In the genomic region with DNA sequence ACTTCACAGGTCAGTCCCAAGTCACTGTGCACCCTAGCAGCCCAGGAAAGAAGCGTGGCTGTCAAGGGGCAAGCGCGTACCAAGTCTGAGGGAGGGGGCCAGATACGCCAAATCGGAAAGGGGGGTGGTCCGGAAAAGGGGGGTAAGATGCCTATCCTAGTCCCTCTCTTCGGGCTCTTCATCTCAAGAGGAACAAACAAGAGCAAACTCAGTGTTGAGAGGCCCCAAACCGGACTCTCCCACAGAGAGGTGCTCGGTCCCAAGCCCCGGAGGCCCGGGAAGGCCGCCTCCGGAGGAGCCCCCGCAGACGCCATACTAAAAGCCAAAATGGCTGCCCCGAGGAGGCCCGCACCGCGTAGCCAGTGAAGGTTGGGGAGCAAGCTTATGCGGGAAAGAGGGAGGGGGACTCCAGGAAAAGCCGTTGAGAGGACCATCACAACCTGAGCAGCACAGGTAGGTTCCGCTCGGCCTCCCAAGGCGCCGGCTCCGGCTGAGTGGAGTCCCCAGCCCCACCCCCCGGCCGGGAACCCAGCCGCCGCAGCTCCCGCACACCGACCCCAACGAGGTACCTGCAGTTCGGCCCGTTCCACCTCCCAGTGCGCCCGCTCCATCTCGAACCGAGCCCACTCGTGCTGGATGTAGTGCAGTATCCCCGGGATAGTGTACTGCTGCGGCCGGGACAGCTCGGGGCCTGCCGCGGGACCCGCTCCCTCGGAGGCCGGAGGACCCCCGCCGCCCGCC, we compare ENCODE assay signal across 8 cellular contexts. TPM values are rescaled to one million over a fixed set of nuclear protein-coding genes. Genes with fewer than 3 reads are reported as not detected.
DNase-seq lines count a peak whose midpoint lies in the region; ATAC-seq and TF ChIP-seq lines count a peak whose summit lies in the region.

A gene with protein sequence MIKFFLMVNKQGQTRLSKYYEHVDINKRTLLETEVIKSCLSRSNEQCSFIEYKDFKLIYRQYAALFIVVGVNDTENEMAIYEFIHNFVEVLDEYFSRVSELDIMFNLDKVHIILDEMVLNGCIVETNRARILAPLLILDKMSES (plus strand): TSS at position 315 of the 741 bp plus-strand sequence. CDS start 40,548 bp downstream, outside the sequence.

- H3K9me3 Mint-ChIP-seq in activated naive CD8-positive, alpha-beta T cell (ENCODE audit: low read depth): no peaks in the 10 kb centered on the region

- TF ChIP-seq RAD21 in SK-N-SH (IDR thresholded peaks at IDR 0.05; ENCODE audit: low read length): no peak

- H3K4me1 Mint-ChIP-seq in activated naive CD8-positive, alpha-beta T cell (ENCODE audit: low read depth): peaks cover 51% of the 10 kb centered on the region

- H3K36me3 ChIP-seq in SK-N-SH (replicated peaks in 1 of 2; ENCODE audit: control insufficient read depth in 1 of 2, insufficient read depth in 2 of 2, low read length in 1 of 2) (peaks cover 12 to 15% of the 10 kb centered on the region in 2 experiments), cardiac muscle cell (no peaks in the 10 kb centered on the region), trophoblast cell (ENCODE audit: control insufficient read depth in 1 of 2, insufficient read depth in 2 of 2, low read length in 2 of 2) (peaks cover 0 to 2% of the 10 kb centered on the region in 2 experiments), upper lobe of right lung (no peaks in the 10 kb centered on the region)

- H4K20me1 ChIP-seq in SK-N-SH (ENCODE audit: insufficient read depth): peaks cover 44% of the 10 kb centered on the region

- peak within 1 kb of the TSS; percentile 89 for H2BK120ac ChIP-seq in trophoblast cell (ENCODE audit: insufficient read depth, low read length, poor library complexity)

- H3K4me1 ChIP-seq in SK-N-SH (ENCODE audit: control insufficient read depth in 1 of 2, insufficient read depth in 2 of 2, low read depth in 1 of 2, low read length in 1 of 2) (peaks cover 9 to 13% of the 10 kb centered on the region in 2 experiments; a peak in 3 of 4 replicates), cardiac muscle cell (ENCODE audit: low read depth) (peaks cover 17% of the 10 kb centered on the region), trophoblast cell (ENCODE audit: control insufficient read depth in 1 of 2, insufficient read depth in 2 of 2, low read length in 2 of 2) (peaks cover 3% of the 10 kb centered on the region in 2 experiments), upper lobe of right lung (peaks cover 22% of the 10 kb centered on the region)

- peak within 1 kb of the TSS; percentile 93 for H3K14ac ChIP-seq in trophoblast cell (ENCODE audit: low read length)

- under 1% methylated on average over 12 of the region's 52 CpGs for WGBS in SK-N-SH (ENCODE audit: low lambda C conversion rate)
- WGBS in trophoblast cell (ENCODE audit: extremely low coverage, insufficient coverage, insufficient read length): no CpG with 5 or more reads among the region's 52 CpGs

- TF ChIP-seq CTCF in SK-N-SH (IDR thresholded peaks at IDR 0.05): no peak
- no peak for TF ChIP-seq CTCF in cardiac muscle cell (IDR thresholded peaks at IDR 0.05; ENCODE audit: low read depth, low read length)
- TF ChIP-seq CTCF in upper lobe of right lung (IDR thresholded peaks at IDR 0.05): no peak

- ATAC-seq in upper lobe of right lung: peak; percentile 47

- H3K4ac ChIP-seq in trophoblast cell (ENCODE audit: low read depth, low read length): peak within 1 kb of the TSS; percentile 89

- DNase-seq in NOMO-1 (lab: John Stamatoyannopoulos, UW; ENCODE audit: unreplicated experiment in 2 of 2) (peak; percentile 13 to 21), NOMO-1 treated with dmso at 0.1 percent for 144 hours (lab: John Stamatoyannopoulos, UW; ENCODE audit: unreplicated experiment) (no peak), HT-29 (ENCODE audit: low spot score) (peak; percentile 36), SK-N-SH (peak; percentile 65), cardiac muscle cell (ENCODE audit: low read depth in 1 of 2, low spot score in 1 of 2) (peak in 1 of 2 donors; percentile 64), trophoblast cell (peak in 1 of 2 donors; percentile 49), upper lobe of right lung (peak; percentile 79)

- peaks cover 14% of the 10 kb centered on the region for H3F3A ChIP-seq in SK-N-SH (replicated peaks; ENCODE audit: insufficient read depth)

- H3K4me3 ChIP-seq in SK-N-SH (ENCODE audit: low read depth in 2 of 2, low read length in 1 of 2): peak within 1 kb of the TSS; percentile 73 to 96
- H3K4me3 ChIP-seq in cardiac muscle cell: peak within 1 kb of the TSS; percentile 94
- peak within 1 kb of the TSS; percentile 100 for H3K4me3 ChIP-seq in trophoblast cell (ENCODE audit: low read depth, low read length)
- peak within 1 kb of the TSS; percentile 78 for H3K4me3 ChIP-seq in upper lobe of right lung

- H3K9me3 ChIP-seq in SK-N-SH (no peaks in the 10 kb centered on the region), cardiac muscle cell (ENCODE audit: low read depth) (no peaks in the 10 kb centered on the region), trophoblast cell (ENCODE audit: insufficient read depth, low read depth, low read length) (no peaks in the 10 kb centered on the region), upper lobe of right lung (no peaks in the 10 kb centered on the region)

- POLR2A ChIA-PET in SK-N-SH (lab: Yijun Ruan, JAX): interaction anchor here (1.2 to 1.6 kb wide), 2 partner anchors 9 to 183 kb away, joined by 3 to 12 read pairs; a partner anchor contains a TSS

- CTCF ChIA-PET in SK-N-SH (lab: Yijun Ruan, JAX): interaction anchor here (0.6 to 1.5 kb wide), 3 partner anchors 46 to 417 kb away, joined by 3 to 4 read pairs (median 3); no protein-coding TSS in a partner anchor

- peak within 1 kb of the TSS; percentile 99 for H4K91ac ChIP-seq in trophoblast cell (ENCODE audit: low read depth, low read length)

- peak within 1 kb of the TSS; percentile 80 for H4K8ac ChIP-seq in trophoblast cell (ENCODE audit: low read depth, low read length)

- peaks cover 19% of the 10 kb centered on the region for H3K79me1 ChIP-seq in trophoblast cell (ENCODE audit: low read length)

- no peak for TF ChIP-seq EP300 in SK-N-SH (IDR thresholded peaks at IDR 0.05; ENCODE audit: borderline replicate concordance in 1 of 2, low read depth in 1 of 2, low read length in 1 of 2)

- H3K4me3 Mint-ChIP-seq in activated naive CD8-positive, alpha-beta T cell: peak within 1 kb of the TSS; percentile 99

- no peaks in the 10 kb centered on the region for H3K27me3 ChIP-seq in SK-N-SH (ENCODE audit: insufficient read depth)
- no peaks in the 10 kb centered on the region for H3K27me3 ChIP-seq in cardiac muscle cell
- H3K27me3 ChIP-seq in trophoblast cell (ENCODE audit: insufficient read depth, low read length): no peaks in the 10 kb centered on the region
- no peaks in the 10 kb centered on the region for H3K27me3 ChIP-seq in upper lobe of right lung

- H3K27ac Mint-ChIP-seq in activated naive CD8-positive, alpha-beta T cell: peak within 1 kb of the TSS; percentile 97

- H3K9ac ChIP-seq in SK-N-SH: peak within 1 kb of the TSS; percentile 99
- peak within 1 kb of the TSS; percentile 99 for H3K9ac ChIP-seq in trophoblast cell (ENCODE audit: low read length)

- peak within 1 kb of the TSS; percentile 94 to 98 for H3K27ac ChIP-seq in SK-N-SH (ENCODE audit: low read depth in 2 of 2, low read length in 1 of 2)
- H3K27ac ChIP-seq in cardiac muscle cell: peak within 1 kb of the TSS; percentile 99
- H3K27ac ChIP-seq in trophoblast cell (ENCODE audit: low read depth, low read length): peak within 1 kb of the TSS; percentile 98
- H3K27ac ChIP-seq in upper lobe of right lung: peak within 1 kb of the TSS; percentile 97

- peaks cover 68% of the 10 kb centered on the region for H3K79me2 ChIP-seq in SK-N-SH (ENCODE audit: insufficient read depth)
- peaks cover 18% of the 10 kb centered on the region for H3K79me2 ChIP-seq in trophoblast cell (ENCODE audit: control insufficient read depth, insufficient read depth, low read length, poor library complexity)

- peak within 1 kb of the TSS; percentile 85 for H3K18ac ChIP-seq in trophoblast cell (ENCODE audit: low read length)

- peak within 1 kb of the TSS; percentile 72 for H4K12ac ChIP-seq in trophoblast cell (ENCODE audit: low read depth, low read length)

- no peak within 1 kb of the TSS for H3K23ac ChIP-seq in trophoblast cell (ENCODE audit: low read length)

- peaks cover 6% of the 10 kb centered on the region for H3K36me3 Mint-ChIP-seq in activated naive CD8-positive, alpha-beta T cell

- peak within 1 kb of the TSS; percentile 80 for H2AK5ac ChIP-seq in trophoblast cell (ENCODE audit: low read length)

- H2BK5ac ChIP-seq in trophoblast cell (ENCODE audit: low read depth, low read length, poor library complexity): peak within 1 kb of the TSS; percentile 93

- H3K9me2 ChIP-seq in SK-N-SH: no peaks in the 10 kb centered on the region

- H2BK12ac ChIP-seq in trophoblast cell (ENCODE audit: low read length): peak within 1 kb of the TSS; percentile 7

- peak within 1 kb of the TSS; percentile 88 for H3K4me2 ChIP-seq in SK-N-SH
- H3K4me2 ChIP-seq in trophoblast cell (ENCODE audit: low read length): peak within 1 kb of the TSS; percentile 80

- H3K27me3 Mint-ChIP-seq in activated naive CD8-positive, alpha-beta T cell: no peaks in the 10 kb centered on the region

- peak within 1 kb of the TSS; percentile 89; the same call in 1 of the 2 replicates for H2AFZ ChIP-seq in SK-N-SH (ENCODE audit: low read depth)
- peak within 1 kb of the TSS; percentile 74 for H2AFZ ChIP-seq in trophoblast cell (ENCODE audit: insufficient read depth, low read length, poor library complexity)

- intact Hi-C loops in upper lobe of right lung (cut with DNase I): loop anchor here (10.0 kb wide), 1 partner anchor 49 kb away; no protein-coding TSS in a partner anchor

TF ChIP-seq in SK-N-SH, 30 proteins besides CTCF, POLR2A, EP300 and RAD21 (continues in another document):
- TF ChIP-seq YY1 (IDR thresholded peaks at IDR 0.05; ENCODE audit: low read depth) (peak; percentile 95), JUND (IDR thresholded peaks at IDR 0.05) (0 out of 2 replicates have a peak, but pooled peaks have one; percentile 3), SIN3A (IDR thresholded peaks at IDR 0.05; ENCODE audit: borderline replicate concordance, low read depth, low read length) (0 out of 2 replicates have a peak, but pooled peaks have one; percentile 54)
- TF ChIP-seq, protein P1, sequence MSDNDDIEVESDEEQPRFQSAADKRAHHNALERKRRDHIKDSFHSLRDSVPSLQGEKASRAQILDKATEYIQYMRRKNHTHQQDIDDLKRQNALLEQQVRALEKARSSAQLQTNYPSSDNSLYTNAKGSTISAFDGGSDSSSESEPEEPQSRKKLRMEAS (IDR thresholded peaks at IDR 0.05; ENCODE audit: low read depth): peak; percentile 33; the same call in 1 of the 2 replicates

RNA-seq across cellular contexts. Expression of the gene that starts here (rescaled TPM):
- total RNA-seq in HT-29 (2014; rRNA removed; shearing (Covaris generic)): 2.1 and 2.4 TPM in 2 replicates
- polyA plus RNA-seq in SK-N-SH (2012; rRNA removed): 1.7 and 3.4 TPM in 2 replicates
- polyA plus RNA-seq in SK-N-SH (2012; cell fraction: cytosol; rRNA removed): 4.0 and 4.8 TPM in 2 replicates
- polyA plus RNA-seq in SK-N-SH (2012; cell fraction: nucleus; rRNA removed): 3.7 and 4.9 TPM in 2 replicates
- total RNA-seq in cardiac muscle cell: 5.9 and 8.2 TPM in 2 replicates
- polyA plus RNA-seq in cardiac muscle cell: 10.5 and 16.9 TPM in 2 replicates
- polyA plus RNA-seq in trophoblast cell (2013): 4.1 and 4.5 TPM in 2 replicates
- total RNA-seq in upper lobe of right lung: 7.1 TPM
